ENCODE assay signal across 17 cellular contexts in genomic region chr9:80701061-80701460, GRCh38.
"Had no signal": no experiment of that assay in that cellular context is flagged by ENCODE, and none has a peak within 500 bp of the region (broad histone marks: within the 10 kb centered on the region; RNA-seq: fewer than 3 reads in every experiment).

No MANE protein-coding gene starts in this region.

- H3K27ac ChIP-seq: brain microvascular endothelial cell, pancreas, SK-N-MC, thyroid gland had no signal

- H3K27me3 Mint-ChIP-seq: activated CD4-positive, alpha-beta T cell treated with anti-CD3 and anti-CD28 coated beads, Interleukin-2, amount 10 ng/mL, durations not matched to agents 24 days and 14 days; activated CD8-positive, alpha-beta T cell treated with anti-CD3 and anti-CD28 coated beads for 36 hours; activated naive CD8-positive, alpha-beta T cell treated with anti-CD3 and anti-CD28 coated beads, Interleukin-2, amount 10 ng/mL, durations not matched to agents 7 days and 5 days; activated T-helper 17 cell treated with anti-CD3 and anti-CD28 coated beads, Interleukin-2, amount 50 U/mL, for 72 hours had no signal

- H3K4me1 ChIP-seq: pancreas, thyroid gland had no signal

- H3K4me1 Mint-ChIP-seq: activated CD4-positive, alpha-beta T cell treated with anti-CD3 and anti-CD28 coated beads, Interleukin-2, amount 10 ng/mL, durations not matched to agents 24 days and 14 days; activated naive CD8-positive, alpha-beta T cell treated with anti-CD3 and anti-CD28 coated beads, Interleukin-2, amount 10 ng/mL, durations not matched to agents 7 days and 5 days; activated T-helper 17 cell treated with anti-CD3 and anti-CD28 coated beads, Interleukin-2, amount 50 U/mL, for 72 hours; natural killer cell had no signal

- H3K36me3 ChIP-seq: brain microvascular endothelial cell, pancreas, sigmoid colon, thyroid gland had no signal

- H3K9me3 Mint-ChIP-seq: activated CD4-positive, alpha-beta T cell treated with anti-CD3 and anti-CD28 coated beads, Interleukin-2, amount 10 ng/mL, durations not matched to agents 24 days and 14 days had no signal

- DNase-seq: activated CD4-positive, alpha-beta T cell treated with anti-CD3 and anti-CD28 coated beads, Interleukin-2, amount 10 ng/mL, durations not matched to agents 24 days and 14 days; activated CD8-positive, alpha-beta T cell treated with anti-CD3 and anti-CD28 coated beads for 36 hours; activated naive CD4-positive, alpha-beta T cell; activated naive CD8-positive, alpha-beta T cell treated with anti-CD3 and anti-CD28 coated beads, Interleukin-2, amount 10 ng/mL, durations not matched to agents 7 days and 5 days; activated T-cell treated with anti-CD3 and anti-CD28 coated beads, Interleukin-2, amount 50 U/mL, for 1 hour; brain microvascular endothelial cell; cerebellar nuclear complex; effector CD4-positive, alpha-beta T cell; foreskin melanocyte; natural killer cell; pancreas; sigmoid colon; stimulated activated naive CD4-positive, alpha-beta T cell; thyroid gland had no signal

- ATAC-seq: activated CD8-positive, alpha-beta T cell treated with anti-CD3 and anti-CD28 coated beads for 36 hours; activated T-helper 17 cell treated with anti-CD3 and anti-CD28 coated beads, Interleukin-2, amount 50 U/mL, for 72 hours; esophagus mucosa; natural killer cell; pancreas had no signal

- H3K4me3 Mint-ChIP-seq: activated CD4-positive, alpha-beta T cell treated with anti-CD3 and anti-CD28 coated beads, Interleukin-2, amount 10 ng/mL, durations not matched to agents 24 days and 14 days; activated CD8-positive, alpha-beta T cell treated with anti-CD3 and anti-CD28 coated beads for 36 hours; activated naive CD8-positive, alpha-beta T cell treated with anti-CD3 and anti-CD28 coated beads, Interleukin-2, amount 10 ng/mL, durations not matched to agents 7 days and 5 days; activated T-helper 17 cell treated with anti-CD3 and anti-CD28 coated beads, Interleukin-2, amount 50 U/mL, for 72 hours; natural killer cell had no signal

- H3K4me3 ChIP-seq: pancreas, sigmoid colon, SK-N-MC, thyroid gland had no signal

- H3K27ac Mint-ChIP-seq: activated CD4-positive, alpha-beta T cell treated with anti-CD3 and anti-CD28 coated beads, Interleukin-2, amount 10 ng/mL, durations not matched to agents 24 days and 14 days; activated CD8-positive, alpha-beta T cell treated with anti-CD3 and anti-CD28 coated beads for 36 hours; activated naive CD8-positive, alpha-beta T cell treated with anti-CD3 and anti-CD28 coated beads, Interleukin-2, amount 10 ng/mL, durations not matched to agents 7 days and 5 days; activated T-helper 17 cell treated with anti-CD3 and anti-CD28 coated beads, Interleukin-2, amount 50 U/mL, for 72 hours; natural killer cell had no signal

- H3K36me3 Mint-ChIP-seq: activated naive CD8-positive, alpha-beta T cell treated with anti-CD3 and anti-CD28 coated beads, Interleukin-2, amount 10 ng/mL, durations not matched to agents 7 days and 5 days; natural killer cell had no signal

- H3K9me3 ChIP-seq: sigmoid colon, thyroid gland had no signal

- H3K27me3 ChIP-seq: brain microvascular endothelial cell, pancreas, sigmoid colon, thyroid gland had no signal
